In the genomic region with DNA sequence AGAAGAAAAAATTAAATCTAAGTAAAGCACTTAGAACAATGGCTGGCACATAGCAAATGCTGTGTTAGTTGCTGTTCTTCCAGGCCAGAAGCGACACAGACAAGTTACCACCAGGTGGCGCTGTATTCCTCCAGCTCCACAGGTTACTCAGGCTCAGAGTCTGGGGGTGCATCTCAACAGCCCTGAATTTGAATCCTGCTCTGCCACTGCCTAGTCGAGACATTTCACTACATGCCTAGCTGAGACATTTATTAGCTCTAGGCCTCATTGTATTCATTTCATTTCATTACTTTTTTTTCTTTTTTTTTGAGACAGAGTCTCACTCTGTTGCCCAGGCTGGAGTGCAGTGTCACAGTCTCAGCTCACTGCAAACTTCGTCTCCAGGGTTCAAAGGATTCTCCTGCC, we compare ENCODE assay signal across 8 cellular contexts. TPM values are rescaled to one million over a fixed set of nuclear protein-coding genes. Genes with fewer than 3 reads are reported as not detected.
DNase-seq lines count a peak whose midpoint lies in the region; ATAC-seq, FAIRE-seq and TF ChIP-seq lines count a peak whose summit lies in the region.

No MANE protein-coding gene starts in this region.

- peak; percentile 70 for FAIRE-seq in HepG2 (lab: Jason Lieb, UNC)

- H3K4me3 ChIP-seq in choroid plexus epithelial cell (ENCODE audit: low read depth, low read length) (no peak overlapping the region), HepG2 (replicated peaks in 1 of 3; ENCODE audit: insufficient read depth in 1 of 3, low read depth in 2 of 3, low read length in 3 of 3) (no peak overlapping the region)

- no peak for TF ChIP-seq EP300 in HepG2 (IDR thresholded peaks at IDR 0.05; ENCODE audit: low read depth in 2 of 2, low read length in 2 of 2)
- no peak for TF ChIP-seq EP300 in HepG2 (CRISPR knock-in tag; IDR thresholded peaks at IDR 0.05; ENCODE audit: borderline replicate concordance)

- peaks cover 0 to 6% of the 10 kb centered on the region in 2 experiments; a peak in 2 of 5 replicates for H3K27me3 ChIP-seq in HepG2 (ENCODE audit: control insufficient read depth in 1 of 2, insufficient read depth in 2 of 2, low read length in 2 of 2)

- no peak overlapping the region for H3K9ac ChIP-seq in HepG2 (ENCODE audit: insufficient read depth, low read depth, low read length)

- H2AFZ ChIP-seq in HepG2 (ENCODE audit: low read length) = no peak overlapping the region

- H3K36me3 ChIP-seq in HepG2 (replicated peaks in 1 of 2; ENCODE audit: control insufficient read depth in 1 of 2, insufficient read depth in 2 of 2, low read length in 2 of 2) = no peaks in the 10 kb centered on the region

- peak; percentile 37 to 58 for DNase-seq in SHP77 (lab: John Stamatoyannopoulos, UW)
- no peak for DNase-seq in SHP77 treated with DMSO at 0.1 percent for 48 hours (lab: John Stamatoyannopoulos, UW)
- peak; percentile 82 for DNase-seq in NCI-H345 (lab: John Stamatoyannopoulos, UW)
- peak; percentile 73 to 83 for DNase-seq in activated CD4-positive, alpha-beta T cell treated with anti-CD3 and anti-CD28 coated beads for 4 hours
- peak; percentile 87 for DNase-seq in choroid plexus epithelial cell (ENCODE audit: low read depth)
- peak; percentile 62 for DNase-seq in HepG2 (ENCODE audit: low spot score)
- DNase-seq in stimulated activated CD4-positive, alpha-beta T cell treated with anti-CD3 and anti-CD28 coated beads, TNF-alpha, amount 100 ng/mL, for 24 hours (ENCODE audit: low read depth in 3 of 3) = peak; percentile 61 to 70 (median 68)

- CTCF ChIA-PET in HepG2 (lab: Yijun Ruan, JAX; ENCODE audit: low intra/inter-chr PET ratio, low total read pairs) = interaction anchor here (0.7 to 2.2 kb wide), 3 partner anchors 167 to 589 kb away, joined by 3 to 15 read pairs (median 3); no protein-coding TSS in a partner anchor

- H3K4me1 ChIP-seq in HepG2 (ENCODE audit: insufficient read depth, low read length) = peaks cover 2% of the 10 kb centered on the region

- BruUV-seq in HepG2 (replicated peaks; lab: Mats Ljungman, UMichigan) = no TSS peak

- no peak for TF ChIP-seq POLR2A in HepG2 (IDR thresholded peaks at IDR 0.05; ENCODE audit: insufficient read depth in 1 of 2, low read depth in 2 of 2, low read length in 2 of 2)

- no peak overlapping the region for H3K27ac ChIP-seq in HepG2 (ENCODE audit: extremely low read length, insufficient read depth, low read length)

- no peaks in the 10 kb centered on the region for H4K20me1 ChIP-seq in HepG2 (ENCODE audit: insufficient read depth, low read length)

- WGBS in HepG2 (ENCODE audit: low lambda C conversion rate) = 0% methylated on average over 4 of the region's 4 CpGs

- H3K79me2 ChIP-seq in HepG2 (ENCODE audit: insufficient read depth, low read length) = no peaks in the 10 kb centered on the region

- no peak overlapping the region for H3K4me2 ChIP-seq in HepG2 (ENCODE audit: low read depth, low read length)

- intact Hi-C loops in HepG2 (cut with micrococcal nuclease; ENCODE audit: unreplicated experiment) = loop anchor here (1.0 kb wide), 1 partner anchor 170 kb away; no protein-coding TSS in a partner anchor

- POLR2A ChIA-PET in HepG2 (lab: Yijun Ruan, JAX) = no interaction called here

- H3K9me3 ChIP-seq in HepG2 (ENCODE audit: low read length) = no peaks in the 10 kb centered on the region

- peak; percentile 34; the same call in 1 of the 2 replicates for TF ChIP-seq RAD21 in HepG2 (CRISPR knock-in tag; IDR thresholded peaks at IDR 0.05)

- in situ Hi-C loops in HepG2 (cut with HindIII; ENCODE audit: extremely low pct_ligation_motif_present, low pct_unique_long_range_greater_than_20kb) = loop anchor here (10.0 kb wide), 1 partner anchor 170 kb away; no protein-coding TSS in a partner anchor

- TF ChIP-seq CTCF in choroid plexus epithelial cell (conservative IDR thresholded peaks at IDR 0.05; ENCODE audit: low read depth, low read length) = peak; percentile 94
- peak; percentile 81 for TF ChIP-seq CTCF in HepG2 (CRISPR knock-in tag; IDR thresholded peaks at IDR 0.05)

- ATAC-seq in HepG2 = peak; percentile 77
- ATAC-seq in GM21786 (IDR thresholded peaks at IDR 0.05; ENCODE audit: unreplicated experiment) = no peak

TF ChIP-seq in HepG2, 621 proteins besides CTCF, POLR2A, EP300 and RAD21:
- 0 out of 2 replicates have a peak, but pooled peaks have one; percentile 35 for TF ChIP-seq KDM2A (CRISPR knock-in tag; IDR thresholded peaks at IDR 0.05; ENCODE audit: borderline replicate concordance, low read depth)
- peak; percentile 78 for TF ChIP-seq SMC3 (IDR thresholded peaks at IDR 0.05; ENCODE audit: low read length)
- TF ChIP-seq, protein P1, sequence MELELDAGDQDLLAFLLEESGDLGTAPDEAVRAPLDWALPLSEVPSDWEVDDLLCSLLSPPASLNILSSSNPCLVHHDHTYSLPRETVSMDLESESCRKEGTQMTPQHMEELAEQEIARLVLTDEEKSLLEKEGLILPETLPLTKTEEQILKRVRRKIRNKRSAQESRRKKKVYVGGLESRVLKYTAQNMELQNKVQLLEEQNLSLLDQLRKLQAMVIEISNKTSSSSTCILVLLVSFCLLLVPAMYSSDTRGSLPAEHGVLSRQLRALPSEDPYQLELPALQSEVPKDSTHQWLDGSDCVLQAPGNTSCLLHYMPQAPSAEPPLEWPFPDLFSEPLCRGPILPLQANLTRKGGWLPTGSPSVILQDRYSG (CRISPR knock-in tag; IDR thresholded peaks at IDR 0.05) = no peak
- TF ChIP-seq, protein P2, sequence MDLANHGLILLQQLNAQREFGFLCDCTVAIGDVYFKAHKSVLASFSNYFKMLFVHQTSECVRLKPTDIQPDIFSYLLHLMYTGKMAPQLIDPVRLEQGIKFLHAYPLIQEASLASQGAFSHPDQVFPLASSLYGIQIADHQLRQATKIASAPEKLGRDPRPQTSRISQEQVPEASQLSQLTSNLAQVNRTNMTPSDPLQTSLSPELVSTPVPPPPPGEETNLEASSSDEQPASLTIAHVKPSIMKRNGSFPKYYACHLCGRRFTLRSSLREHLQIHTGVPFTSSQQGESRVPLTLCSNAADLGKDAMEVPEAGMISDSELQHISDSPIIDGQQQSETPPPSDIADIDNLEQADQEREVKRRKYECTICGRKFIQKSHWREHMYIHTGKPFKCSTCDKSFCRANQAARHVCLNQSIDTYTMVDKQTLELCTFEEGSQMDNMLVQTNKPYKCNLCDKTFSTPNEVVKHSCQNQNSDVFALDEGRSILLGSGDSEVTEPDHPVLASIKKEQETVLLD (CRISPR knock-in tag; IDR thresholded peaks at IDR 0.05; ENCODE audit: low read depth) = no peak
- peak; percentile 72 for TF ChIP-seq STAG1 (CRISPR knock-in tag; IDR thresholded peaks at IDR 0.05)

RNA-seq across cellular contexts. Expression of a gene that starts 16.4 kb away (rescaled TPM):
- not detected in 2 replicates for total RNA-seq in HepG2 (2016; rRNA removed; fragmentation: Illumina TruSeq; extraction: Trizol)
- not detected in 2 replicates for total RNA-seq in HepG2 (2016; cell fraction: cytosol; rRNA removed; fragmentation: Illumina TruSeq; extraction: Trizol; ENCODE audit: low read depth)
- not detected in 2 replicates for total RNA-seq in HepG2 (2016; cell fraction: insoluble cytoplasmic fraction; rRNA removed; fragmentation: Illumina TruSeq; extraction: Trizol)
- not detected in 2 replicates for total RNA-seq in HepG2 (2016; cell fraction: membrane; rRNA removed; fragmentation: Illumina TruSeq; extraction: Trizol)
- total RNA-seq in HepG2 (2016; cell fraction: nucleus; rRNA removed; fragmentation: Illumina TruSeq; extraction: Trizol) = not detected in 2 replicates
- 0.09 TPM in 2 replicates for polyA plus RNA-seq in HepG2 (2011; rRNA removed)
- polyA plus RNA-seq in HepG2 (2011; cell fraction: cytosol; rRNA removed) = 0.07 and 0.08 TPM in 2 replicates
- 0.10 and 0.12 TPM in 2 replicates for polyA plus RNA-seq in HepG2 (2011; cell fraction: nucleus; rRNA removed)
- polyA plus RNA-seq in HepG2 (2012) = not detected in 2 replicates
- not detected in 2 replicates for polyA plus RNA-seq in HepG2 (2016; cell fraction: cytosol; fragmentation: Illumina TruSeq; extraction: Trizol; ENCODE audit: low read depth)
- not detected in 2 replicates for polyA plus RNA-seq in HepG2 (2016; cell fraction: insoluble cytoplasmic fraction; fragmentation: Illumina TruSeq; extraction: Trizol; ENCODE audit: low read depth)
- not detected in 2 replicates for polyA plus RNA-seq in HepG2 (2016; cell fraction: membrane; fragmentation: Illumina TruSeq; extraction: Trizol; ENCODE audit: low read depth)
- not detected in 2 replicates for polyA plus RNA-seq in HepG2 (2016; cell fraction: nucleus; fragmentation: Illumina TruSeq; extraction: Trizol; ENCODE audit: insufficient read depth, low read depth)
- 0.26 TPM in 1 of 2 replicates, not detected in the other for polyA minus RNA-seq in HepG2 (2011; rRNA and poly(A)+ RNA removed; ENCODE audit: low replicate concordance)
- not detected in 2 replicates for polyA minus RNA-seq in HepG2 (2011; cell fraction: cytosol; rRNA and poly(A)+ RNA removed)
- polyA minus RNA-seq in HepG2 (2011; cell fraction: nucleus; rRNA and poly(A)+ RNA removed) = not detected in 2 replicates
